In the genomic region with DNA sequence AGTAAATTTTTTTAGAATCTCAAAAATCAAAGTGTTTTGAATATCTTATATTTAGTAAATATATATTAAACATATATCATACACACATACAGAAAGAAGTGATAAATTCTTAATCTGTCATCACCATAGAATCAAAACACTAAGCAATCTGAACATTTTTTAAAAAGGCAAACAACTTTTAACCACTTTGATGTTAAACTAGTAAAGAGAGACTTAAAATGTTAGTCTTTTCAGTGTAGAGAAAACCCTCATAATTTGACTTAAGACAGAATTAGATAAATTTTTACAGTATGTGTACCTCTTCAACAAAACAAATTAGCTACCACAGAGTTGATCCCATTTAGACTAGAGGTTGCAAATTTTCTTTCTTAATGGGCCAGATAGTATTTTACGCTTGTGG, we compare ENCODE assay signal across 18 cellular contexts.
A peak's percentile ranks its signal among the peaks of the same experiment; 100 is the strongest.
DNase-seq lines count a peak whose midpoint lies in the region; ATAC-seq and FAIRE-seq lines count a peak whose summit lies in the region.
"Had no signal": no experiment of that assay in that cellular context is flagged by ENCODE, and none has a peak within 500 bp of the region (broad histone marks: within the 10 kb centered on the region; RNA-seq: fewer than 3 reads in every experiment).

No MANE protein-coding gene starts in this region.

- no peak for DNase-seq in RCC 7860 (ENCODE audit: low spot score)
- DNase-seq in activated CD8-positive, alpha-beta memory T cell treated with anti-CD3 and anti-CD28 coated beads for 24 hours, result no peak
- no peak for DNase-seq in amygdala (lab: John Stamatoyannopoulos, UW)
- DNase-seq: C1 segment of cervical spinal cord; Calu3; CD4-positive, alpha-beta memory T cell; COR-L47; DMS53; DMS79 treated with DMSO at 0.1 percent for 48 hours; GM23248; H7; HCEC 1CT had no signal

- FAIRE-seq in A204.1 (lab: Jason Lieb, UNC) (peak; percentile 86), RCC 7860 (lab: Jason Lieb, UNC) (peak; percentile 24), islet of Langerhans (lab: Jason Lieb, UNC) (peak; percentile 89)
- FAIRE-seq: A549, GM12892, H1 had no signal

- ATAC-seq in GM21360 (IDR thresholded peaks at IDR 0.05; ENCODE audit: unreplicated experiment), result no peak
- ATAC-seq: A549 had no signal
